8 cellular contexts compared by ENCODE assay signal in genomic region chr13:34750078-34750703, GRCh38.
DNase-seq lines count a peak whose midpoint lies in the region; ATAC-seq and TF ChIP-seq lines count a peak whose summit lies in the region.

No MANE protein-coding gene starts in this region.

- no peak for TF ChIP-seq POLR2A in stomach (IDR thresholded peaks at IDR 0.05)

- CTCF ChIA-PET in activated naive CD4-positive, alpha-beta T cell treated with anti-CD3 and anti-CD28 coated beads, Interleukin-2, amount 10 ng/mL, durations not matched to agents 7 days and 5 days (lab: Charles Lee) = no interaction called here

- no peak for TF ChIP-seq CTCF in heart right ventricle (IDR thresholded peaks at IDR 0.05)
- no peak for TF ChIP-seq CTCF in stomach (IDR thresholded peaks at IDR 0.05)

- H3K27ac Mint-ChIP-seq in activated naive CD4-positive, alpha-beta T cell treated with anti-CD3 and anti-CD28 coated beads, Interleukin-2, amount 10 ng/mL, durations not matched to agents 7 days and 5 days = no peak overlapping the region

- intact Hi-C loops in heart right ventricle (cut with DNase I) (loop anchor here in 1 of 10 donors (10.0 kb wide), 1 partner anchor 405 kb away; no protein-coding TSS in a partner anchor), stomach (cut with DNase I; ENCODE audit: low total_unique reads) (no loop called here)

- no peaks in the 10 kb centered on the region for H3K9me3 Mint-ChIP-seq in activated naive CD4-positive, alpha-beta T cell treated with anti-CD3 and anti-CD28 coated beads, Interleukin-2, amount 10 ng/mL, durations not matched to agents 7 days and 5 days

- H3K27me3 Mint-ChIP-seq in activated naive CD4-positive, alpha-beta T cell treated with anti-CD3 and anti-CD28 coated beads, Interleukin-2, amount 10 ng/mL, durations not matched to agents 7 days and 5 days = peaks cover 5% of the 10 kb centered on the region

- H3K27me3 ChIP-seq in heart right ventricle = no peaks in the 10 kb centered on the region
- peaks cover 0 to 5% (median 0%) of the 10 kb centered on the region in 3 donors for H3K27me3 ChIP-seq in stomach

- H3K27ac ChIP-seq in heart right ventricle = peak overlapping the region in 2 of 10 donors; percentile 17 to 81
- peak overlapping the region in 3 of 5 donors; percentile 3 to 25 (median 9) for H3K27ac ChIP-seq in stomach

- no peak overlapping the region for H3K4me3 Mint-ChIP-seq in activated naive CD4-positive, alpha-beta T cell treated with anti-CD3 and anti-CD28 coated beads, Interleukin-2, amount 10 ng/mL, durations not matched to agents 7 days and 5 days

- H3K9me3 ChIP-seq in heart right ventricle = peaks cover 0 to 19% (median 0%) of the 10 kb centered on the region in 11 donors
- no peaks in the 10 kb centered on the region for H3K9me3 ChIP-seq in stomach

- peaks cover 11 to 42% (median 28%) of the 10 kb centered on the region in 9 donors for H3K4me1 ChIP-seq in heart right ventricle
- H3K4me1 ChIP-seq in stomach = peaks cover 0 to 32% (median 14%) of the 10 kb centered on the region in 4 donors

- H3K36me3 Mint-ChIP-seq in activated naive CD4-positive, alpha-beta T cell treated with anti-CD3 and anti-CD28 coated beads, Interleukin-2, amount 10 ng/mL, durations not matched to agents 7 days and 5 days = no peaks in the 10 kb centered on the region

- TF ChIP-seq EP300 in stomach (IDR thresholded peaks at IDR 0.05) = no peak

- H3K36me3 ChIP-seq in heart right ventricle = no peaks in the 10 kb centered on the region
- no peaks in the 10 kb centered on the region for H3K36me3 ChIP-seq in stomach

- H3K4me3 ChIP-seq in heart right ventricle (peak overlapping the region in 7 of 10 donors; percentile 17 to 44 (median 39)), stomach (peak overlapping the region; percentile 38 to 43 (median 40))

- ATAC-seq in HG02571 (IDR thresholded peaks at IDR 0.05; ENCODE audit: unreplicated experiment) (peak; percentile 71), heart right ventricle (peak in 5 of 8 donors; percentile 12 to 56 (median 33))

- no peaks in the 10 kb centered on the region for H3K4me1 Mint-ChIP-seq in activated naive CD4-positive, alpha-beta T cell treated with anti-CD3 and anti-CD28 coated beads, Interleukin-2, amount 10 ng/mL, durations not matched to agents 7 days and 5 days

- WGBS in heart right ventricle, 2 donors = 28 to 36% methylated on average over 17 of the region's 17 CpGs
- WGBS in stomach, 5 donors = 11 to 19% (median 14%) methylated on average over 17 of the region's 17 CpGs

- DNase-seq in COLO668 (lab: John Stamatoyannopoulos, UW; ENCODE audit: unreplicated experiment) (peak; percentile 53), NCI-H524 treated with DMSO at 0.1 percent for 48 hours (lab: John Stamatoyannopoulos, UW) (peak; percentile 40), heart right ventricle (peak; percentile 26 to 45), stomach (no peak), HuH-7 (ENCODE audit: low spot score) (no peak), SW480 (ENCODE audit: low spot score) (no peak)
- no peak for DNase-seq in activated naive CD4-positive, alpha-beta T cell treated with anti-CD3 and anti-CD28 coated beads, Interleukin-2, amount 10 ng/mL, durations not matched to agents 7 days and 5 days

Comparison
In these comparisons a context has a peak if more than half of its experiments do, and no peak if none do; other contexts are left out.
1. DNase-seq: peak in COLO668 (single experiment), NCI-H524 treated with DMSO at 0.1 percent for 48 hours (single experiment) and heart right ventricle (2 of 2); none in stomach (single experiment), activated naive CD4-positive, alpha-beta T cell treated with anti-CD3 and anti-CD28 coated beads, Interleukin-2, amount 10 ng/mL, durations not matched to agents 7 days and 5 days (single experiment), HuH-7 (single experiment) and SW480 (single experiment).